In genomic region chr16:81140930-81141780, GRCh38 we compare ENCODE assay signal across 1 cellular context.
TF ChIP-seq lines count a peak whose summit lies in the region.

No MANE protein-coding gene starts in this region.

TF ChIP-seq in HepG2, 621 proteins besides CTCF, POLR2A, EP300 and RAD21 (continued from another document and continues in another):
- 0 out of 2 replicates have a peak, but pooled peaks have one; percentile 41 for TF ChIP-seq MLX (CRISPR knock-in tag; IDR thresholded peaks at IDR 0.05)
- TF ChIP-seq PRMT3 (CRISPR knock-in tag; IDR thresholded peaks at IDR 0.05; ENCODE audit: borderline replicate concordance, low read depth), result no peak
- no peak for TF ChIP-seq ZNF781 (CRISPR knock-in tag; IDR thresholded peaks at IDR 0.05; ENCODE audit: borderline replicate concordance, not compliant biosample characterization)
- no peak for TF ChIP-seq JARID2 (CRISPR knock-in tag; IDR thresholded peaks at IDR 0.05; ENCODE audit: insufficient replicate concordance)
- peak; percentile 69; the same call in 1 of the 2 replicates for TF ChIP-seq ARID4A (CRISPR knock-in tag; IDR thresholded peaks at IDR 0.05; ENCODE audit: borderline replicate concordance)
- no peak for TF ChIP-seq ZNF251 (CRISPR knock-in tag; IDR thresholded peaks at IDR 0.05)
- no peak for TF ChIP-seq ZNF18 (CRISPR knock-in tag; IDR thresholded peaks at IDR 0.05; ENCODE audit: insufficient replicate concordance)
- peak; percentile 87 for TF ChIP-seq ZMYM3 (CRISPR knock-in tag; IDR thresholded peaks at IDR 0.05)
- no peak for TF ChIP-seq ZNF17 (CRISPR knock-in tag; IDR thresholded peaks at IDR 0.05)
- TF ChIP-seq JDP2 (CRISPR knock-in tag; IDR thresholded peaks at IDR 0.05; ENCODE audit: borderline replicate concordance), result no peak
- TF ChIP-seq AFF4 (CRISPR knock-in tag; IDR thresholded peaks at IDR 0.05), result no peak
- TF ChIP-seq ZNF552 (CRISPR knock-in tag; IDR thresholded peaks at IDR 0.05; ENCODE audit: borderline replicate concordance), result peak; percentile 56; the same call in 1 of the 2 replicates
- TF ChIP-seq GPN1 (CRISPR knock-in tag; IDR thresholded peaks at IDR 0.05; ENCODE audit: borderline replicate concordance), result 0 out of 2 replicates have a peak, but pooled peaks have one; percentile 48
- no peak for TF ChIP-seq ZBTB2 (CRISPR knock-in tag; IDR thresholded peaks at IDR 0.05; ENCODE audit: low read depth)
- TF ChIP-seq ZEB1 (IDR thresholded peaks at IDR 0.05; ENCODE audit: insufficient replicate concordance, low read depth), result no peak
- TF ChIP-seq GATA4 (IDR thresholded peaks at IDR 0.05; ENCODE audit: borderline replicate concordance, low read depth), result no peak
- no peak for TF ChIP-seq GLMP (CRISPR knock-in tag; IDR thresholded peaks at IDR 0.05; ENCODE audit: borderline replicate concordance)
- TF ChIP-seq MBD4 (IDR thresholded peaks at IDR 0.05; ENCODE audit: borderline replicate concordance, low read length), result no peak
- no peak for TF ChIP-seq FIP1L1 (IDR thresholded peaks at IDR 0.05; ENCODE audit: borderline replicate concordance, insufficient read depth, low read depth, low read length)
- peak; percentile 60; the same call in 1 of the 2 replicates for TF ChIP-seq TBX2 (CRISPR knock-in tag; IDR thresholded peaks at IDR 0.05; ENCODE audit: borderline replicate concordance)
- no peak for TF ChIP-seq GPBP1L1 (CRISPR knock-in tag; IDR thresholded peaks at IDR 0.05)
- no peak for TF ChIP-seq GRHL1 (CRISPR knock-in tag; conservative IDR thresholded peaks at IDR 0.05)
- TF ChIP-seq FOXP4 (CRISPR knock-in tag; IDR thresholded peaks at IDR 0.05), result no peak; the same call in 1 of the 2 replicates
- no peak for TF ChIP-seq ZNF280D (CRISPR knock-in tag; IDR thresholded peaks at IDR 0.05)
- TF ChIP-seq E2F2 (CRISPR knock-in tag; IDR thresholded peaks at IDR 0.05; ENCODE audit: borderline replicate concordance), result no peak
- TF ChIP-seq SP2 (CRISPR knock-in tag; IDR thresholded peaks at IDR 0.05), result no peak
